ENCODE assay signal across 2 cellular contexts in the genomic region with DNA sequence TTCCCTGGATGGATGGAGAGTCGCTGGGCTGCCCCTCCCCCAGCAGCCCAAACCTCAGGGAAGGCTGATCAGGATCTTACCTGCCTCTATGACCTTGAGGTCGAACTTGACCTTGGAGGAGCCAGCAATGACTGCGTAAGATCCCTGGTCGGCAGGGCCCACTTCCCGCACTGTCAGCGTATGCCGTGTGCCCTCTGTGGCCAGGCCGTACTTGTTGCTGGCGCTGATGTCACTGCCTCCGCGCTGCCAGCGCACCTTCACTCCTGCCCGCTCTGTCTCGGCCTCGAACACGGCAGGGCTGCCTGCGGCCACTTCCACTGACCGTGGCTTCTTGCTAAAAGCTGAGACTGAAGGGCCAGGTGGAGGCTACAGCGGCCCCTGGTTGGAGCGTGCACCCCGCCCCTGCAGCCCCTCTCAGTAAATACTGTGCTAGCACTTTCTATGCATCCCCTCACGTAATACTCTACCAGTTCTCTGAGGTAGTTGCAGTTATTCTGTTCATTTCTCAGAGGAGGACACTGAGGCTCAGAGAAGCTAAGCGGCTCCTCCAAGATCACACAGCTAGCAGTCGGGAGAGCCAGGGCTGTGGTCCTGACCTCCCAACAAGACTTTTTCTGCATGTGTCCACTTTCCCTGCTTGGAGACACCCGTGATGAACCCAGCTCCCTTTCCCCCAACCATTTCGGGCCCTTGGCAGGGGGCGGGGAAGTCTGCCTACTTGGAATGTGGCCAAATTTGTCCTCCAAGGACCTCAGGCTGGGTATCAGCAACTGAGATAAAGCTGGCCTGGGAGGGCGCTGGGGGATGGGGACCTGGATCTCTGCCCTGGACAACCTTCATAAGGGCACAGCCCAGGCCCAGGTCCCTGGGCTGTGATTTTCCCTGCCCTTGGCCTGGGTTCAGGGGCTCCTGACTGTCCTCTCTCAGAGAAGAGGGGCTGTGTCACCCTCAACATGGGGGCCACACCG.
TF ChIP-seq lines count a peak whose summit lies in the region.

No MANE protein-coding gene starts in this region.

TF ChIP-seq in SK-N-SH, 30 proteins besides CTCF, POLR2A, EP300 and RAD21:
- TF ChIP-seq FOXM1 (IDR thresholded peaks at IDR 0.05; ENCODE audit: low read depth) (no peak), RCOR1 (IDR thresholded peaks at IDR 0.05; ENCODE audit: low read length) (no peak), MXI1 (IDR thresholded peaks at IDR 0.05; ENCODE audit: low read depth, low read length) (no peak), NFIC (IDR thresholded peaks at IDR 0.05; ENCODE audit: borderline replicate concordance) (no peak), EZH2phosphoT487 (IDR thresholded peaks at IDR 0.05; ENCODE audit: borderline replicate concordance, low read depth) (no peak), GATA2 (CRISPR knock-in tag; IDR thresholded peaks at IDR 0.05) (peak; percentile 35; the same call in 1 of the 2 replicates), CHD2 (IDR thresholded peaks at IDR 0.05; ENCODE audit: low read length, partially characterized antibody) (peak; percentile 51), JUND (IDR thresholded peaks at IDR 0.05) (no peak), SMC3 (IDR thresholded peaks at IDR 0.05; ENCODE audit: low read depth, low read length) (no peak)

TF ChIP-seq in SK-N-SH treated with all-trans-retinoic acid at 6 μM for 48 hours, 23 proteins besides CTCF, POLR2A, EP300 and RAD21:
- no peak for TF ChIP-seq RARB (CRISPR knock-in tag; IDR thresholded peaks at IDR 0.05)
- no peak for TF ChIP-seq ESRRG (CRISPR knock-in tag; IDR thresholded peaks at IDR 0.05)
- no peak for TF ChIP-seq CSDC2 (CRISPR knock-in tag; IDR thresholded peaks at IDR 0.05)
- no peak for TF ChIP-seq SNAI2 (CRISPR knock-in tag; IDR thresholded peaks at IDR 0.05)
- TF ChIP-seq ZC3H10 (CRISPR knock-in tag; IDR thresholded peaks at IDR 0.05): no peak
- TF ChIP-seq, protein P1, sequence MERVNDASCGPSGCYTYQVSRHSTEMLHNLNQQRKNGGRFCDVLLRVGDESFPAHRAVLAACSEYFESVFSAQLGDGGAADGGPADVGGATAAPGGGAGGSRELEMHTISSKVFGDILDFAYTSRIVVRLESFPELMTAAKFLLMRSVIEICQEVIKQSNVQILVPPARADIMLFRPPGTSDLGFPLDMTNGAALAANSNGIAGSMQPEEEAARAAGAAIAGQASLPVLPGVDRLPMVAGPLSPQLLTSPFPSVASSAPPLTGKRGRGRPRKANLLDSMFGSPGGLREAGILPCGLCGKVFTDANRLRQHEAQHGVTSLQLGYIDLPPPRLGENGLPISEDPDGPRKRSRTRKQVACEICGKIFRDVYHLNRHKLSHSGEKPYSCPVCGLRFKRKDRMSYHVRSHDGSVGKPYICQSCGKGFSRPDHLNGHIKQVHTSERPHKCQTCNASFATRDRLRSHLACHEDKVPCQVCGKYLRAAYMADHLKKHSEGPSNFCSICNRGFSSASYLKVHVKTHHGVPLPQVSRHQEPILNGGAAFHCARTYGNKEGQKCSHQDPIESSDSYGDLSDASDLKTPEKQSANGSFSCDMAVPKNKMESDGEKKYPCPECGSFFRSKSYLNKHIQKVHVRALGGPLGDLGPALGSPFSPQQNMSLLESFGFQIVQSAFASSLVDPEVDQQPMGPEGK (CRISPR knock-in tag; IDR thresholded peaks at IDR 0.05; ENCODE audit: borderline replicate concordance): no peak
- no peak for TF ChIP-seq ZNF70 (CRISPR knock-in tag; IDR thresholded peaks at IDR 0.05)
- TF ChIP-seq ZNF8 (CRISPR knock-in tag; IDR thresholded peaks at IDR 0.05): no peak
- TF ChIP-seq, protein P2, sequence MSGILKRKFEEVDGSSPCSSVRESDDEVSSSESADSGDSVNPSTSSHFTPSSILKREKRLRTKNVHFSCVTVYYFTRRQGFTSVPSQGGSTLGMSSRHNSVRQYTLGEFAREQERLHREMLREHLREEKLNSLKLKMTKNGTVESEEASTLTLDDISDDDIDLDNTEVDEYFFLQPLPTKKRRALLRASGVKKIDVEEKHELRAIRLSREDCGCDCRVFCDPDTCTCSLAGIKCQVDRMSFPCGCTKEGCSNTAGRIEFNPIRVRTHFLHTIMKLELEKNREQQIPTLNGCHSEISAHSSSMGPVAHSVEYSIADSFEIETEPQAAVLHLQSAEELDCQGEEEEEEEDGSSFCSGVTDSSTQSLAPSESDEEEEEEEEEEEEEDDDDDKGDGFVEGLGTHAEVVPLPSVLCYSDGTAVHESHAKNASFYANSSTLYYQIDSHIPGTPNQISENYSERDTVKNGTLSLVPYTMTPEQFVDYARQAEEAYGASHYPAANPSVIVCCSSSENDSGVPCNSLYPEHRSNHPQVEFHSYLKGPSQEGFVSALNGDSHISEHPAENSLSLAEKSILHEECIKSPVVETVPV (CRISPR knock-in tag; IDR thresholded peaks at IDR 0.05): no peak
- no peak for TF ChIP-seq ZFP30 (CRISPR knock-in tag; IDR thresholded peaks at IDR 0.05)
- no peak for TF ChIP-seq ZNF565 (CRISPR knock-in tag; conservative IDR thresholded peaks at IDR 0.05; ENCODE audit: low read depth)
- TF ChIP-seq TOX (CRISPR knock-in tag; IDR thresholded peaks at IDR 0.05; ENCODE audit: borderline replicate concordance): no peak
- TF ChIP-seq TCF4 (CRISPR knock-in tag; IDR thresholded peaks at IDR 0.05; ENCODE audit: borderline replicate concordance): no peak
- TF ChIP-seq GLIS3 (CRISPR knock-in tag; IDR thresholded peaks at IDR 0.05): no peak
- TF ChIP-seq BACH2 (CRISPR knock-in tag; IDR thresholded peaks at IDR 0.05; ENCODE audit: borderline replicate concordance): no peak
